In genomic region chr6:75427342-75427741, GRCh38 we compare ENCODE assay signal across 1 cellular context.
TF ChIP-seq lines count a peak whose summit lies in the region.

No MANE protein-coding gene starts in this region.

TF ChIP-seq in IMR-90, 13 proteins besides CTCF, POLR2A, EP300 and RAD21 (continued from another document):
- no peak for TF ChIP-seq RCOR1 (IDR thresholded peaks at IDR 0.05; ENCODE audit: insufficient replicate concordance, low read length)
- TF ChIP-seq MAZ (IDR thresholded peaks at IDR 0.05; ENCODE audit: borderline replicate concordance, low read depth, low read length): no peak
- no peak for TF ChIP-seq RFX5 (IDR thresholded peaks at IDR 0.05; ENCODE audit: low read depth, low read length)
